21 cellular contexts compared by ENCODE assay signal in genomic region chr2:231370749-231371429, GRCh38. TPM values are rescaled to one million over a fixed set of nuclear protein-coding genes. Genes with fewer than 3 reads are reported as not detected.
A peak's percentile ranks its signal among the peaks of the same experiment; 100 is the strongest.
DNase-seq lines count a peak whose midpoint lies in the region; ATAC-seq and TF ChIP-seq lines count a peak whose summit lies in the region.
"Had no signal": no experiment of that assay in that cellular context is flagged by ENCODE, and none has a peak within 500 bp of the region (broad histone marks: within the 10 kb centered on the region; RNA-seq: fewer than 3 reads in every experiment).

No MANE protein-coding gene starts in this region.

- H3K27ac Mint-ChIP-seq in neural crest cell (ENCODE audit: unreplicated experiment) = peak overlapping the region; percentile 88
- H3K27ac Mint-ChIP-seq: activated naive CD4-positive, alpha-beta T cell treated with anti-CD3 and anti-CD28 coated beads for 36 hours; CD4-positive, CD25-positive, alpha-beta regulatory T cell; stimulated activated effector memory CD8-positive, alpha-beta T cell treated with anti-CD3 and anti-CD28 coated beads, Interleukin-12 subunit alpha, Interleukin-12 subunit beta, amount 100 ng/mL, for 72 hours had no signal

- TF ChIP-seq CTCF in neural crest cell (conservative IDR thresholded peaks at IDR 0.05) (no peak), GM20000 (IDR thresholded peaks at IDR 0.05; ENCODE audit: extremely low read depth, missing control alignments) (no peak)

- WGBS in iPS DF 6.9 (ENCODE audit: insufficient coverage, insufficient read length) = no CpG with 5 or more reads among the region's 21 CpGs

- peaks cover 12% of the 10 kb centered on the region for H3K4me1 ChIP-seq in iPS DF 6.9 (ENCODE audit: control insufficient read depth, insufficient read depth, low read length)
- H3K4me1 ChIP-seq: gastrocnemius medialis had no signal

- H3K4me3 Mint-ChIP-seq in neural crest cell = no peak overlapping the region
- H3K4me3 Mint-ChIP-seq: activated naive CD4-positive, alpha-beta T cell treated with anti-CD3 and anti-CD28 coated beads for 36 hours; CD4-positive, CD25-positive, alpha-beta regulatory T cell; immature natural killer cell; nephron progenitor cell; stimulated activated effector memory CD8-positive, alpha-beta T cell treated with anti-CD3 and anti-CD28 coated beads, Interleukin-12 subunit alpha, Interleukin-12 subunit beta, amount 100 ng/mL, for 72 hours had no signal

- H3K4me1 Mint-ChIP-seq in neural crest cell = peaks cover 16% of the 10 kb centered on the region
- H3K4me1 Mint-ChIP-seq: CD4-positive, CD25-positive, alpha-beta regulatory T cell; immature natural killer cell; stimulated activated effector memory CD8-positive, alpha-beta T cell treated with anti-CD3 and anti-CD28 coated beads, Interleukin-12 subunit alpha, Interleukin-12 subunit beta, amount 100 ng/mL, for 72 hours had no signal

- no peaks in the 10 kb centered on the region for H3K36me3 ChIP-seq in iPS DF 6.9 (ENCODE audit: control insufficient read depth, insufficient read depth, low read length)
- H3K36me3 ChIP-seq: gastrocnemius medialis had no signal

- DNase-seq in ELF-1 (ENCODE audit: low read depth, low spot score) (peak; percentile 89), caudate nucleus (lab: John Stamatoyannopoulos, UW) (no peak), iPS DF 6.9 (ENCODE audit: low read depth, low spot score) (no peak), neural crest cell (ENCODE audit: low read depth, low spot score) (no peak), HCEC 1CT (no peak), NCI-H2196 treated with DMSO at 0.1 percent for 48 hours (lab: John Stamatoyannopoulos, UW; ENCODE audit: unreplicated experiment) (no peak), GM20000 (ENCODE audit: low spot score) (no peak)
- DNase-seq: activated CD4-positive, alpha-beta T cell treated with anti-CD3 and anti-CD28 coated beads, Interleukin-2, amount 50 U/mL, for 48 hours; activated naive CD4-positive, alpha-beta T cell treated with anti-CD3 and anti-CD28 coated beads for 36 hours; CD4-positive, CD25-positive, alpha-beta regulatory T cell; cortex of kidney; gastrocnemius medialis; immature natural killer cell; mesenchymal stem cell; NCI-H187 treated with DMSO at 0.1 percent for 48 hours; nephron progenitor cell had no signal

- peaks cover 4% of the 10 kb centered on the region for H3K27me3 Mint-ChIP-seq in neural crest cell (ENCODE audit: low read depth)
- H3K27me3 Mint-ChIP-seq: CD4-positive, CD25-positive, alpha-beta regulatory T cell had no signal

- no peaks in the 10 kb centered on the region for H3K9me3 ChIP-seq in iPS DF 6.9 (ENCODE audit: control insufficient read depth, insufficient read depth, low read length)
- H3K9me3 ChIP-seq: gastrocnemius medialis, tibial nerve had no signal

- no peak overlapping the region for H3K4me3 ChIP-seq in iPS DF 6.9 (ENCODE audit: low read length)
- H3K4me3 ChIP-seq: gastrocnemius medialis, K562, tibial nerve had no signal

- H3K27ac ChIP-seq in caudate nucleus (ENCODE audit: low read depth, low read length) = peak overlapping the region; percentile 89
- H3K27ac ChIP-seq in iPS DF 6.9 (ENCODE audit: low read length) = peak overlapping the region; percentile 44
- H3K27ac ChIP-seq: gastrocnemius medialis, tibial nerve had no signal

- no peak for ATAC-seq in GM18498 (IDR thresholded peaks at IDR 0.05; ENCODE audit: unreplicated experiment)
- ATAC-seq: gastrocnemius medialis, K562 had no signal

- no peaks in the 10 kb centered on the region for H3K9me3 Mint-ChIP-seq in neural crest cell
- H3K9me3 Mint-ChIP-seq: activated naive CD4-positive, alpha-beta T cell treated with anti-CD3 and anti-CD28 coated beads for 36 hours; CD4-positive, CD25-positive, alpha-beta regulatory T cell; immature natural killer cell; nephron progenitor cell; stimulated activated effector memory CD8-positive, alpha-beta T cell treated with anti-CD3 and anti-CD28 coated beads, Interleukin-12 subunit alpha, Interleukin-12 subunit beta, amount 100 ng/mL, for 72 hours had no signal

- H3K27me3 ChIP-seq in iPS DF 6.9 (ENCODE audit: control insufficient read depth, insufficient read depth, low read length) = no peaks in the 10 kb centered on the region
- H3K27me3 ChIP-seq: tibial nerve had no signal

- H3K36me3 Mint-ChIP-seq in neural crest cell (ENCODE audit: low read depth) = peaks cover 5% of the 10 kb centered on the region
- H3K36me3 Mint-ChIP-seq: CD4-positive, CD25-positive, alpha-beta regulatory T cell; immature natural killer cell; stimulated activated effector memory CD8-positive, alpha-beta T cell treated with anti-CD3 and anti-CD28 coated beads, Interleukin-12 subunit alpha, Interleukin-12 subunit beta, amount 100 ng/mL, for 72 hours had no signal

RNA-seq across cellular contexts. Expression of gene B3GNT7, which starts 24.6 kb away (rescaled TPM):
- 0.61 and 0.79 TPM in 2 replicates for total RNA-seq in neural crest cell
- total RNA-seq: activated naive CD4-positive, alpha-beta T cell treated with anti-CD3 and anti-CD28 coated beads for 36 hours; CD4-positive, CD25-positive, alpha-beta regulatory T cell; NCI-H460 had no signal
